ENCODE assay signal across 8 cellular contexts in genomic region chr7:105808703-105809590, GRCh38.
A peak's percentile ranks its signal among the peaks of the same experiment; 100 is the strongest.
DNase-seq lines count a peak whose midpoint lies in the region; ATAC-seq and TF ChIP-seq lines count a peak whose summit lies in the region.

No MANE protein-coding gene starts in this region.

- H3K79me1 ChIP-seq in neuronal stem cell (ENCODE audit: low read depth, low read length) = peaks cover 2% of the 10 kb centered on the region

- no peak overlapping the region for H3K23ac ChIP-seq in neuronal stem cell (ENCODE audit: low read depth, low read length, poor library complexity)

- no peak for TF ChIP-seq CTCF in GM13977 (IDR thresholded peaks at IDR 0.05; ENCODE audit: extremely low read depth, insufficient read depth, missing control alignments)

- no peak overlapping the region for H3K14ac ChIP-seq in neuronal stem cell (ENCODE audit: low read length)

- no peak overlapping the region for H3K27ac ChIP-seq in neuronal stem cell (replicated peaks; ENCODE audit: low read length)

- no peak overlapping the region for H3K18ac ChIP-seq in neuronal stem cell (ENCODE audit: low read length)

- no peak overlapping the region for H3K4me2 ChIP-seq in neuronal stem cell (ENCODE audit: insufficient read depth, low read length, poor library complexity, severe bottlenecking)

- H3K4ac ChIP-seq in neuronal stem cell (ENCODE audit: low read length) = no peak overlapping the region

- no peak overlapping the region for H4K8ac ChIP-seq in neuronal stem cell (ENCODE audit: low read depth, low read length)

- no CpG with 5 or more reads among the region's 8 CpGs for WGBS in neuronal stem cell (ENCODE audit: extremely low coverage in 2 of 2, insufficient read length in 2 of 2, insufficient replicate concordance in 1 of 2), 2 donors

- DNase-seq in GM13977 (ENCODE audit: low spot score) = peak; percentile 83
- DNase-seq in NCI-H226 = peak; percentile 59
- DNase-seq in activated CD8-positive, alpha-beta memory T cell treated with anti-CD3 and anti-CD28 coated beads, Interleukin-2, amount 50 U/mL, for 48 hours = peak; percentile 83
- peak; percentile 85 for DNase-seq in iris pigment epithelial cell (ENCODE audit: low read depth)
- DNase-seq in stimulated activated naive CD4-positive, alpha-beta T cell (lab: John Stamatoyannopoulos, UW) = peak in 4 of 6 experiments; percentile 5 to 42 (median 24)
- DNase-seq in epidermal melanocyte (ENCODE audit: insufficient read length, low spot score) = no peak
- DNase-seq in neuronal stem cell (ENCODE audit: low spot score) = no peak

- no peaks in the 10 kb centered on the region for H3K9me3 ChIP-seq in neuronal stem cell (replicated peaks in 1 of 2; ENCODE audit: control insufficient read depth in 2 of 2, insufficient read depth in 1 of 2, low read depth in 1 of 2, low read length in 2 of 2)

- H2BK12ac ChIP-seq in neuronal stem cell (ENCODE audit: low read length) = no peak overlapping the region

- H3K4me1 ChIP-seq in neuronal stem cell (ENCODE audit: control insufficient read depth in 2 of 2, insufficient read depth in 1 of 2, low read depth in 1 of 2, low read length in 2 of 2) = peaks cover 10 to 14% of the 10 kb centered on the region in 2 donors

- no peaks in the 10 kb centered on the region for H3K36me3 ChIP-seq in neuronal stem cell (replicated peaks in 1 of 2; ENCODE audit: control insufficient read depth in 2 of 2, insufficient read depth in 2 of 2, low read length in 2 of 2)

- H3K27me3 ChIP-seq in neuronal stem cell (ENCODE audit: control insufficient read depth in 3 of 3, insufficient read depth in 3 of 3, low read depth in 1 of 3, low read length in 3 of 3) = no peaks in the 10 kb centered on the region

- no peak overlapping the region for H2AK5ac ChIP-seq in neuronal stem cell (ENCODE audit: low read depth, low read length)

- no peak overlapping the region for H3K9ac ChIP-seq in neuronal stem cell (ENCODE audit: low read depth, low read length, poor library complexity)

- ATAC-seq in HG02571 (IDR thresholded peaks at IDR 0.05; ENCODE audit: unreplicated experiment) = peak; percentile 98

- H3K4me3 ChIP-seq in neuronal stem cell (ENCODE audit: low read length in 2 of 2) = no peak overlapping the region

- no peak overlapping the region for H2BK15ac ChIP-seq in neuronal stem cell (ENCODE audit: low read length)

- H2AFZ ChIP-seq in neuronal stem cell (ENCODE audit: low read length) = no peak overlapping the region

- H4K91ac ChIP-seq in neuronal stem cell (ENCODE audit: low read depth, low read length, poor library complexity) = no peak overlapping the region

- in situ Hi-C loops in GM13977 (cut with MboI; ENCODE audit: low pct_unique_long_range_greater_than_20kb, low sequenced_read_pairs, unreplicated experiment) = no loop called here

- no peak overlapping the region for H2BK120ac ChIP-seq in neuronal stem cell (ENCODE audit: low read depth, low read length)

- no peak overlapping the region for H2BK5ac ChIP-seq in neuronal stem cell (ENCODE audit: low read length)

Comparison
In these comparisons a context has a peak if more than half of its experiments do, and no peak if none do; other contexts are left out.
1. DNase-seq: peak in GM13977 (single experiment), NCI-H226 (single experiment), activated CD8-positive, alpha-beta memory T cell treated with anti-CD3 and anti-CD28 coated beads, Interleukin-2, amount 50 U/mL, for 48 hours (single experiment), iris pigment epithelial cell (single experiment) and stimulated activated naive CD4-positive, alpha-beta T cell (4 of 6); none in epidermal melanocyte (single experiment) and neuronal stem cell (single experiment).